8 cellular contexts compared by ENCODE assay signal in genomic region chr20:63627129-63627699, GRCh38. TPM values are rescaled to one million over a fixed set of nuclear protein-coding genes. Genes with fewer than 3 reads are reported as not detected.
DNase-seq lines count a peak whose midpoint lies in the region; ATAC-seq and TF ChIP-seq lines count a peak whose summit lies in the region.

No MANE protein-coding gene starts in this region.

- H3K27me3 Mint-ChIP-seq in effector memory CD8-positive, alpha-beta T cell = no peaks in the 10 kb centered on the region

- no peaks in the 10 kb centered on the region for H3K27me3 ChIP-seq in HL-60 (ENCODE audit: insufficient read depth, poor library complexity, severe bottlenecking)
- H3K27me3 ChIP-seq in mesendoderm (ENCODE audit: insufficient read depth, low read length, poor library complexity) = no peaks in the 10 kb centered on the region

- H2AK5ac ChIP-seq in mesendoderm (ENCODE audit: low read length) = no peak overlapping the region

- peak overlapping the region; percentile 98 for H3K23ac ChIP-seq in mesendoderm (ENCODE audit: low read length)

- peak overlapping the region; percentile 56 for H3K4ac ChIP-seq in mesendoderm (ENCODE audit: low read depth, low read length)

- DNase-seq in CMK (ENCODE audit: low read depth) (peak; percentile 78), HL-60 (ENCODE audit: low read depth in 1 of 2, low spot score in 1 of 2) (peak; percentile 87 to 94), NOMO-1 (lab: John Stamatoyannopoulos, UW; ENCODE audit: unreplicated experiment in 2 of 2) (peak; percentile 89 to 91), mesendoderm (peak; percentile 95)
- peak; percentile 83 to 91 (median 86) for DNase-seq in activated CD8-positive, alpha-beta memory T cell treated with anti-CD3 and anti-CD28 coated beads for 48 hours (ENCODE audit: low read depth in 2 of 3, low spot score in 2 of 3)
- DNase-seq in effector memory CD8-positive, alpha-beta T cell = peak; percentile 91 to 95 (median 95)
- DNase-seq in stimulated activated CD8-positive, alpha-beta memory T cell treated with anti-CD3 and anti-CD28 coated beads, Interleukin-12 subunit alpha, Interleukin-12 subunit beta, amount 100 ng/mL, for 4 hours (ENCODE audit: low read depth) = peak; percentile 89

- H2BK5ac ChIP-seq in mesendoderm (ENCODE audit: low read length) = no peak overlapping the region

- H2BK15ac ChIP-seq in mesendoderm (replicated peaks; ENCODE audit: low read depth) = no peak overlapping the region

- H3K4me1 ChIP-seq in mesendoderm (ENCODE audit: control insufficient read depth, low read depth, low read length) = no peaks in the 10 kb centered on the region

- peak overlapping the region; percentile 97 for H3K9ac ChIP-seq in mesendoderm (ENCODE audit: low read length)

- peaks cover 11% of the 10 kb centered on the region for H3K79me2 ChIP-seq in mesendoderm (ENCODE audit: control insufficient read depth, insufficient read depth, low read length)

- peak overlapping the region; percentile 78 for H3K4me3 ChIP-seq in HL-60 (replicated peaks; ENCODE audit: insufficient read depth, low read length)
- peak overlapping the region; percentile 76 for H3K4me3 ChIP-seq in mesendoderm (ENCODE audit: low read length)

- H3K4me3 Mint-ChIP-seq in effector memory CD8-positive, alpha-beta T cell = peak overlapping the region; percentile 91 to 98

- H3K36me3 Mint-ChIP-seq in effector memory CD8-positive, alpha-beta T cell (ENCODE audit: insufficient read depth) = peaks cover 32% of the 10 kb centered on the region

- peak overlapping the region; percentile 97 for H3K27ac ChIP-seq in HL-60 (replicated peaks)
- H3K27ac ChIP-seq in mesendoderm (ENCODE audit: low read depth, low read length) = peak overlapping the region; percentile 76

- H3K4me1 Mint-ChIP-seq in effector memory CD8-positive, alpha-beta T cell (ENCODE audit: low read depth in 2 of 2) = peaks cover 23 to 31% of the 10 kb centered on the region in 2 donors

- H3K36me3 ChIP-seq in mesendoderm (ENCODE audit: control insufficient read depth, insufficient read depth, low read length) = no peaks in the 10 kb centered on the region

- TF ChIP-seq CTCF in HL-60 (IDR thresholded peaks at IDR 0.05; ENCODE audit: insufficient read depth, low read length) = no peak

- H3K4me2 ChIP-seq in mesendoderm (ENCODE audit: low read length) = peak overlapping the region; percentile 81

- peak overlapping the region; percentile 99 for H3K56ac ChIP-seq in mesendoderm (ENCODE audit: low read length)

- H3K79me1 ChIP-seq in mesendoderm (ENCODE audit: low read length) = peaks cover 6% of the 10 kb centered on the region

- H4K8ac ChIP-seq in mesendoderm (ENCODE audit: low read depth, low read length) = no peak overlapping the region

- WGBS in mesendoderm (ENCODE audit: extremely low coverage, insufficient coverage, low lambda C conversion rate) = no CpG with 5 or more reads among the region's 64 CpGs

- H3K9me3 Mint-ChIP-seq in effector memory CD8-positive, alpha-beta T cell = no peaks in the 10 kb centered on the region

- ATAC-seq in GM19463 (IDR thresholded peaks at IDR 0.05; ENCODE audit: unreplicated experiment) = peak; percentile 71
- ATAC-seq in effector memory CD8-positive, alpha-beta T cell (replicated peaks) = peak; percentile 82

- H4K5ac ChIP-seq in mesendoderm (ENCODE audit: low read length) = no peak overlapping the region

- peak overlapping the region; percentile 7 for H3K18ac ChIP-seq in mesendoderm (ENCODE audit: low read length)

- H2BK120ac ChIP-seq in mesendoderm (ENCODE audit: low read depth, low read length) = no peak overlapping the region

- H3K27ac Mint-ChIP-seq in effector memory CD8-positive, alpha-beta T cell = peak overlapping the region; percentile 84 to 94

RNA-seq across cellular contexts. Expression of gene GMEB2, which starts 0.3 kb away (rescaled TPM):
- 12.5 TPM for polyA plus RNA-seq in mesendoderm (2013, experiment 1 of 2)
- polyA plus RNA-seq in mesendoderm (2013, experiment 2 of 2) = 11.8 TPM

RNA-seq across cellular contexts. Expression of gene STMN3, which starts 26.0 kb away (rescaled TPM):
- 14.8 TPM for polyA plus RNA-seq in mesendoderm (2013, experiment 1 of 2)
- 15.4 TPM for polyA plus RNA-seq in mesendoderm (2013, experiment 2 of 2)

RNA-seq across cellular contexts. Expression of gene RTEL1, which starts 30.9 kb away (rescaled TPM):
- polyA plus RNA-seq in mesendoderm (2013, experiment 1 of 2) = 15.8 TPM
- polyA plus RNA-seq in mesendoderm (2013, experiment 2 of 2) = 14.6 TPM

RNA-seq across cellular contexts. Expression of gene HELZ2, which starts 53.2 kb away (rescaled TPM):
- polyA plus RNA-seq in mesendoderm (2013, experiment 1 of 2) = 2.6 TPM
- 2.2 TPM for polyA plus RNA-seq in mesendoderm (2013, experiment 2 of 2)

Comparison
In these comparisons a context has a peak if more than half of its experiments do, and no peak if none do; other contexts are left out.
1. Peak in every context shown above with its lines: DNase-seq, ATAC-seq, H3K4me3 ChIP-seq and H3K27ac ChIP-seq.